Comparison of ENCODE assay signal across 8 cellular contexts in genomic region chr17:31524926-31525800, GRCh38.
A peak's percentile ranks its signal among the peaks of the same experiment; 100 is the strongest.
DNase-seq lines count a peak whose midpoint lies in the region; ATAC-seq and TF ChIP-seq lines count a peak whose summit lies in the region.

No MANE protein-coding gene starts in this region.

- H3K4me3 ChIP-seq in Peyer's patch = no peak overlapping the region
- H3K4me3 ChIP-seq in esophagus muscularis mucosa = no peak overlapping the region

- TF ChIP-seq POLR2A in Peyer's patch (IDR thresholded peaks at IDR 0.05) (no peak), esophagus muscularis mucosa (IDR thresholded peaks at IDR 0.05; ENCODE audit: low read depth) (no peak)

- H3K4me1 ChIP-seq in Peyer's patch = peaks cover 0 to 3% (median 0%) of the 10 kb centered on the region in 4 donors
- peaks cover 0 to 7% (median 3%) of the 10 kb centered on the region in 4 donors for H3K4me1 ChIP-seq in esophagus muscularis mucosa

- intact Hi-C loops in Calu3 (cut with micrococcal nuclease; ENCODE audit: unreplicated experiment) (loop anchor here (1.0 to 2.0 kb wide), 2 partner anchors 76 to 88 kb away; no protein-coding TSS in a partner anchor), esophagus muscularis mucosa (cut with DNase I) (loop anchor here (1.0 kb wide), 1 partner anchor 88 kb away; no protein-coding TSS in a partner anchor)

- DNase-seq in Calu3 = peak; percentile 95
- DNase-seq in Peyer's patch = peak; percentile 90 to 96 (median 94)
- peak; percentile 90 for DNase-seq in activated T-cell treated with anti-CD3 and anti-CD28 coated beads, Interleukin-2, amount 50 U/mL, for 1 hour
- DNase-seq in esophagus muscularis mucosa (ENCODE audit: extremely low spot score) = peak; percentile 97
- peak; percentile 86 for DNase-seq in natural killer cell treated with Interleukin-12 subunit alpha and Interleukin-12 subunit beta and Interleukin-15 and Interleukin-18, amount 100 ng/mL, for 72 hours (ENCODE audit: low spot score)
- DNase-seq in stimulated activated effector memory CD8-positive, alpha-beta T cell treated with anti-CD3 and anti-CD28 coated beads, Interleukin-12 subunit alpha, Interleukin-12 subunit beta, amount 100 ng/mL, for 72 hours (ENCODE audit: low spot score in 2 of 2) = peak; percentile 89 to 93
- DNase-seq in mesenteric fat pad (ENCODE audit: low spot score) = no peak

- H3K36me3 ChIP-seq in Peyer's patch (peaks cover 0 to 79% (median 0%) of the 10 kb centered on the region in 3 donors), esophagus muscularis mucosa (peaks cover 0 to 15% (median 6%) of the 10 kb centered on the region in 4 donors)

- 49% methylated on average over 15 of the region's 31 CpGs for WGBS in esophagus muscularis mucosa

- H3K27me3 ChIP-seq in Peyer's patch = no peaks in the 10 kb centered on the region
- H3K27me3 ChIP-seq in esophagus muscularis mucosa = peaks cover 0 to 9% (median 0%) of the 10 kb centered on the region in 4 donors

- H3K9me3 ChIP-seq in Peyer's patch (peaks cover 0 to 15% (median 0%) of the 10 kb centered on the region in 4 donors), esophagus muscularis mucosa (no peaks in the 10 kb centered on the region)

- peak; percentile 41 for ATAC-seq in HG03442 (IDR thresholded peaks at IDR 0.05; ENCODE audit: unreplicated experiment)
- ATAC-seq in natural killer cell treated with Interleukin-12 subunit alpha and Interleukin-12 subunit beta and Interleukin-15 and Interleukin-18, amount 100 ng/mL, for 72 hours = peak; percentile 69 to 80
- ATAC-seq in stimulated activated effector memory CD8-positive, alpha-beta T cell treated with anti-CD3 and anti-CD28 coated beads, Interleukin-12 subunit alpha, Interleukin-12 subunit beta, amount 100 ng/mL, for 72 hours = peak; percentile 83

- no TSS peak for BruUV-seq in Calu3 (replicated peaks; lab: Mats Ljungman, UMichigan)

- TF ChIP-seq EP300 in esophagus muscularis mucosa (IDR thresholded peaks at IDR 0.05) = no peak

- H3K27me3 Mint-ChIP-seq in Calu3 (ENCODE audit: unreplicated experiment) = no peaks in the 10 kb centered on the region
- no peaks in the 10 kb centered on the region for H3K27me3 Mint-ChIP-seq in natural killer cell treated with Interleukin-12 subunit alpha and Interleukin-12 subunit beta and Interleukin-15 and Interleukin-18, amount 100 ng/mL, for 72 hours

- H3K36me3 Mint-ChIP-seq in Calu3 (ENCODE audit: insufficient read depth, unreplicated experiment) = peaks cover 9% of the 10 kb centered on the region
- H3K36me3 Mint-ChIP-seq in natural killer cell treated with Interleukin-12 subunit alpha and Interleukin-12 subunit beta and Interleukin-15 and Interleukin-18, amount 100 ng/mL, for 72 hours = no peaks in the 10 kb centered on the region
- peaks cover 75% of the 10 kb centered on the region for H3K36me3 Mint-ChIP-seq in stimulated activated effector memory CD8-positive, alpha-beta T cell treated with anti-CD3 and anti-CD28 coated beads, Interleukin-12 subunit alpha, Interleukin-12 subunit beta, amount 100 ng/mL, for 72 hours

- no peaks in the 10 kb centered on the region for H3K9me3 Mint-ChIP-seq in Calu3 (ENCODE audit: low read depth, unreplicated experiment)
- no peaks in the 10 kb centered on the region for H3K9me3 Mint-ChIP-seq in natural killer cell treated with Interleukin-12 subunit alpha and Interleukin-12 subunit beta and Interleukin-15 and Interleukin-18, amount 100 ng/mL, for 72 hours
- no peaks in the 10 kb centered on the region for H3K9me3 Mint-ChIP-seq in stimulated activated effector memory CD8-positive, alpha-beta T cell treated with anti-CD3 and anti-CD28 coated beads, Interleukin-12 subunit alpha, Interleukin-12 subunit beta, amount 100 ng/mL, for 72 hours

- CTCF ChIA-PET in Calu3 (lab: Charles Lee) = no interaction called here

- no peak overlapping the region for H3K4me3 Mint-ChIP-seq in Calu3 (ENCODE audit: low read depth, unreplicated experiment)
- H3K4me3 Mint-ChIP-seq in natural killer cell treated with Interleukin-12 subunit alpha and Interleukin-12 subunit beta and Interleukin-15 and Interleukin-18, amount 100 ng/mL, for 72 hours = no peak overlapping the region
- H3K4me3 Mint-ChIP-seq in stimulated activated effector memory CD8-positive, alpha-beta T cell treated with anti-CD3 and anti-CD28 coated beads, Interleukin-12 subunit alpha, Interleukin-12 subunit beta, amount 100 ng/mL, for 72 hours = no peak overlapping the region

- no peak overlapping the region for H3K27ac Mint-ChIP-seq in Calu3 (ENCODE audit: unreplicated experiment)
- no peak overlapping the region for H3K27ac Mint-ChIP-seq in natural killer cell treated with Interleukin-12 subunit alpha and Interleukin-12 subunit beta and Interleukin-15 and Interleukin-18, amount 100 ng/mL, for 72 hours
- no peak overlapping the region for H3K27ac Mint-ChIP-seq in stimulated activated effector memory CD8-positive, alpha-beta T cell treated with anti-CD3 and anti-CD28 coated beads, Interleukin-12 subunit alpha, Interleukin-12 subunit beta, amount 100 ng/mL, for 72 hours

- no peaks in the 10 kb centered on the region for H3K4me1 Mint-ChIP-seq in Calu3 (ENCODE audit: low read depth, unreplicated experiment)
- H3K4me1 Mint-ChIP-seq in natural killer cell treated with Interleukin-12 subunit alpha and Interleukin-12 subunit beta and Interleukin-15 and Interleukin-18, amount 100 ng/mL, for 72 hours (ENCODE audit: low read depth in 2 of 2) = no peaks in the 10 kb centered on the region
- peaks cover 5% of the 10 kb centered on the region for H3K4me1 Mint-ChIP-seq in stimulated activated effector memory CD8-positive, alpha-beta T cell treated with anti-CD3 and anti-CD28 coated beads, Interleukin-12 subunit alpha, Interleukin-12 subunit beta, amount 100 ng/mL, for 72 hours

- TF ChIP-seq CTCF in Calu3 (IDR thresholded peaks at IDR 0.05; ENCODE audit: unreplicated experiment) (peak; percentile 93), Peyer's patch (IDR thresholded peaks at IDR 0.05) (peak; percentile 69 to 96 (median 93)), esophagus muscularis mucosa (IDR thresholded peaks at IDR 0.05) (peak; percentile 82 to 88 (median 86))

- peak overlapping the region in 1 of 4 donors; percentile 26 for H3K27ac ChIP-seq in Peyer's patch
- H3K27ac ChIP-seq in esophagus muscularis mucosa (replicated peaks in 1 of 4) = no peak overlapping the region
